ENCODE assay signal across 13 cellular contexts in genomic region chr7:69504733-69505132, GRCh38.
A peak's percentile ranks its signal among the peaks of the same experiment; 100 is the strongest.
DNase-seq lines count a peak whose midpoint lies in the region; TF ChIP-seq lines count a peak whose summit lies in the region.
"Had no signal": no experiment of that assay in that cellular context is flagged by ENCODE, and none has a peak within 500 bp of the region (broad histone marks: within the 10 kb centered on the region; RNA-seq: fewer than 3 reads in every experiment).

No MANE protein-coding gene starts in this region.

- H3K27me3 ChIP-seq in neural progenitor cell: peaks cover 10% of the 10 kb centered on the region
- H3K27me3 ChIP-seq in breast epithelium: no peaks in the 10 kb centered on the region
- H3K27me3 ChIP-seq: BLaER1 had no signal

- no peak overlapping the region for H3K4me3 Mint-ChIP-seq in neural progenitor cell
- H3K4me3 Mint-ChIP-seq in Calu3 (ENCODE audit: low read depth, unreplicated experiment): no peak overlapping the region
- H3K4me3 Mint-ChIP-seq: CD4-positive, CD25-positive, alpha-beta regulatory T cell; HFFc6 had no signal

- no peak overlapping the region for H2AFZ ChIP-seq in neural progenitor cell (replicated peaks)

- in situ Hi-C loops in Caki2 (cut with HindIII; ENCODE audit: low pct_unique_long_range_greater_than_20kb, low sequenced_read_pairs): no loop called here

- no TSS peak for BruUV-seq in Calu3 (replicated peaks; lab: Mats Ljungman, UMichigan)

- H3K9me3 ChIP-seq in neural progenitor cell (ENCODE audit: low read depth) (no peaks in the 10 kb centered on the region), breast epithelium (peaks cover 1 to 9% of the 10 kb centered on the region in 2 donors)

- no peak for TF ChIP-seq POLR2A in breast epithelium (IDR thresholded peaks at IDR 0.05)

- H3K4me1 Mint-ChIP-seq in neural progenitor cell (peaks cover 28% of the 10 kb centered on the region), Calu3 (ENCODE audit: low read depth, unreplicated experiment) (no peaks in the 10 kb centered on the region)

- H3K27ac ChIP-seq in neural progenitor cell: no peak overlapping the region
- no peak overlapping the region for H3K27ac ChIP-seq in breast epithelium
- H3K27ac ChIP-seq: BLaER1 had no signal

- peak; percentile 40 for DNase-seq in Caki2 (ENCODE audit: low read depth)
- peak; percentile 58 for DNase-seq in MV-4-11 (lab: John Stamatoyannopoulos, UW)
- DNase-seq in islet precursor cell: peak; percentile 65
- DNase-seq in neural progenitor cell (ENCODE audit: low spot score): no peak
- DNase-seq in breast epithelium (ENCODE audit: low spot score in 2 of 2): no peak
- DNase-seq in D341Med (ENCODE audit: low spot score): no peak
- DNase-seq in Calu3: no peak
- DNase-seq: CD4-positive, CD25-positive, alpha-beta regulatory T cell; DND-41; GDM1; HCEC 1CT; HFFc6 had no signal

- H3K4me3 ChIP-seq in neural progenitor cell: no peak overlapping the region
- H3K4me3 ChIP-seq in breast epithelium: no peak overlapping the region
- H3K4me3 ChIP-seq: BLaER1 had no signal

- H3K4me1 ChIP-seq in neural progenitor cell: peaks cover 3% of the 10 kb centered on the region
- H3K4me1 ChIP-seq in breast epithelium: no peaks in the 10 kb centered on the region
- H3K4me1 ChIP-seq: BLaER1 had no signal

- intact Hi-C loops in breast epithelium (cut with DNase I; ENCODE audit: low total_unique reads) (no loop called here), Calu3 (cut with micrococcal nuclease; ENCODE audit: unreplicated experiment) (no loop called here)

- H3K27me3 Mint-ChIP-seq in neural progenitor cell (ENCODE audit: insufficient read depth, low read depth) (peaks cover 11% of the 10 kb centered on the region), Calu3 (ENCODE audit: unreplicated experiment) (no peaks in the 10 kb centered on the region)
- H3K27me3 Mint-ChIP-seq: CD4-positive, CD25-positive, alpha-beta regulatory T cell had no signal

- H3K9me3 Mint-ChIP-seq in neural progenitor cell (peaks cover 5% of the 10 kb centered on the region), Calu3 (ENCODE audit: low read depth, unreplicated experiment) (peaks cover 6% of the 10 kb centered on the region)

- CTCF ChIA-PET in Calu3 (lab: Charles Lee): no interaction called here

- H3K36me3 ChIP-seq in neural progenitor cell (no peaks in the 10 kb centered on the region), breast epithelium (no peaks in the 10 kb centered on the region)
- H3K36me3 ChIP-seq: BLaER1 had no signal

- no peaks in the 10 kb centered on the region for H3K79me2 ChIP-seq in neural progenitor cell (ENCODE audit: low read depth)

- no peak overlapping the region for H3K4me2 ChIP-seq in neural progenitor cell
- H3K4me2 ChIP-seq: BLaER1 had no signal

- H3K36me3 Mint-ChIP-seq in neural progenitor cell (no peaks in the 10 kb centered on the region), Calu3 (ENCODE audit: insufficient read depth, unreplicated experiment) (no peaks in the 10 kb centered on the region)
- H3K36me3 Mint-ChIP-seq: CD4-positive, CD25-positive, alpha-beta regulatory T cell had no signal

- H3F3A ChIP-seq in neural progenitor cell (ENCODE audit: low read depth): peaks cover 3% of the 10 kb centered on the region

- no peak for TF ChIP-seq CTCF in neural progenitor cell (IDR thresholded peaks at IDR 0.05)
- TF ChIP-seq CTCF in breast epithelium (IDR thresholded peaks at IDR 0.05): no peak
- TF ChIP-seq CTCF in Calu3 (IDR thresholded peaks at IDR 0.05; ENCODE audit: unreplicated experiment): no peak

- H3K9ac ChIP-seq in neural progenitor cell: no peak overlapping the region
- H3K9ac ChIP-seq: BLaER1 had no signal

- H4K20me1 ChIP-seq in neural progenitor cell (ENCODE audit: low read depth): no peaks in the 10 kb centered on the region
- H4K20me1 ChIP-seq: BLaER1 had no signal

- H3K27ac Mint-ChIP-seq in neural progenitor cell (peak overlapping the region; percentile 33), Calu3 (ENCODE audit: unreplicated experiment) (no peak overlapping the region)
- H3K27ac Mint-ChIP-seq: CD4-positive, CD25-positive, alpha-beta regulatory T cell; HFFc6 had no signal

Comparison
In these comparisons a context has a peak if more than half of its experiments do, and no peak if none do; other contexts are left out.
1. DNase-seq: peak in Caki2 (single experiment), MV-4-11 (single experiment) and islet precursor cell (single experiment); none in neural progenitor cell (single experiment), breast epithelium (0 of 2), D341Med (single experiment) and Calu3 (single experiment).